Comparison of ENCODE assay signal across 8 cellular contexts in the genomic region with DNA sequence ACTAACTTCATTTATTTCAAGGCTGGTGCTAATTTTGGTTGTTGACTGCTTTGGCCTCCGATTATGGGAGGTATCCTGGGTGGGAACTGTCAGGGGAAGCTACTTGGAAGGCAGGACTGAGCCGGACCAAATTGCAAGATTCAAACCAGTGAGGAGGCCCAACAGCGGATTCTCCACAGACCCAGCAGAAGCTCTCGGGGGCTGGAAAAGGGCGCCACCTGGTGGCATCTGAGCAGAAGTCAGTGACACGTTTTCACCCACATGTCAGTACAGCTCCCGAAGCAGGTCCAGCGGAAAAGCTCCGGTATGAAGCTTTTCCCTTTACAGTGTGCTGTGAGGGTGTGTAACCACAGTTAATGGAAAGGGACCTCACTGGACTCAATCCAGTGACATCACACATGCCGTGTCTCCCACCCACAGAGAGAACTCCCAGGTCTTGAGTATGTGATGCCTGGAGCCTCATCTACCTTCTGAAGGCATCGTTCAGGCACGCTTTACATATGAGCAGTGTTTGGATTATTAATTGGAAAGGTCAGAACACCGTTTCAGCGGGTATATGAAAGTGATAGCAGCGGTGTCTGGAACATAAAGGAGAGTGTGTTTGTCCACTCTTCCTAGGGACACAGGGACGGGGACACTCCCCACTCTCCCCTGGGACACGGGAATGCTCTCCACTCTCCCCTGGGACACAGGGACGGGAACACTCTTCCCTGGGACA. TPM values are rescaled to one million over a fixed set of nuclear protein-coding genes. Genes with fewer than 3 reads are reported as not detected.
DNase-seq lines count a peak whose midpoint lies in the region; ATAC-seq and TF ChIP-seq lines count a peak whose summit lies in the region.

No MANE protein-coding gene starts in this region.

- H3K4me1 ChIP-seq in neuronal stem cell (ENCODE audit: control insufficient read depth in 2 of 2, insufficient read depth in 1 of 2, low read depth in 1 of 2, low read length in 2 of 2) = peaks cover 0 to 5% of the 10 kb centered on the region in 2 donors

- no peaks in the 10 kb centered on the region for H3K36me3 ChIP-seq in neuronal stem cell (replicated peaks in 1 of 2; ENCODE audit: control insufficient read depth in 2 of 2, insufficient read depth in 2 of 2, low read length in 2 of 2)

- no CpG with 5 or more reads among the region's 18 CpGs for WGBS in neuronal stem cell (ENCODE audit: extremely low coverage in 2 of 2, insufficient read length in 2 of 2, insufficient replicate concordance in 1 of 2), 2 donors

- H3K36me3 Mint-ChIP-seq in activated T-cell treated with anti-CD3 and anti-CD28 coated beads, Interleukin-2, amount 50 U/mL, for 72 hours (ENCODE audit: insufficient read depth in 2 of 2) = peaks cover 16% of the 10 kb centered on the region in 2 donors

- no peak overlapping the region for H3K23ac ChIP-seq in neuronal stem cell (ENCODE audit: low read depth, low read length, poor library complexity)

- H2BK12ac ChIP-seq in neuronal stem cell (ENCODE audit: low read length) = peak overlapping the region; percentile 16

- no peak overlapping the region for H3K4me3 Mint-ChIP-seq in activated T-cell treated with anti-CD3 and anti-CD28 coated beads, Interleukin-2, amount 50 U/mL, for 72 hours

- H2BK120ac ChIP-seq in neuronal stem cell (ENCODE audit: low read depth, low read length) = peak overlapping the region; percentile 11

- H4K91ac ChIP-seq in neuronal stem cell (ENCODE audit: low read depth, low read length, poor library complexity) = no peak overlapping the region

- no peak overlapping the region for H3K9ac ChIP-seq in neuronal stem cell (ENCODE audit: low read depth, low read length, poor library complexity)

- peaks cover 23 to 71% (median 49%) of the 10 kb centered on the region in 3 experiments for H3K27me3 ChIP-seq in neuronal stem cell (ENCODE audit: control insufficient read depth in 3 of 3, insufficient read depth in 3 of 3, low read depth in 1 of 3, low read length in 3 of 3)

- DNase-seq in LNCaP clone FGC (ENCODE audit: low read depth) (no peak), RKO (ENCODE audit: low spot score) (peak; percentile 84), fibroblast of the aortic adventitia (ENCODE audit: low read depth) (peak; percentile 88), neuronal stem cell (ENCODE audit: low spot score) (peak; percentile 81), substantia nigra (lab: John Stamatoyannopoulos, UW) (peak in 43 of 49 donors; percentile 6 to 87 (median 65))
- DNase-seq in activated T-cell treated with anti-CD3 and anti-CD28 coated beads, Interleukin-2, amount 50 U/mL, for 72 hours = peak; percentile 78 to 83

- H3K4me2 ChIP-seq in neuronal stem cell (ENCODE audit: insufficient read depth, low read length, poor library complexity, severe bottlenecking) = no peak overlapping the region

- peaks cover 13% of the 10 kb centered on the region for H3K4me1 Mint-ChIP-seq in activated T-cell treated with anti-CD3 and anti-CD28 coated beads, Interleukin-2, amount 50 U/mL, for 72 hours (ENCODE audit: low read depth)

- H2AFZ ChIP-seq in neuronal stem cell (ENCODE audit: low read length) = no peak overlapping the region

- peaks cover 55% of the 10 kb centered on the region for H3K27me3 Mint-ChIP-seq in activated T-cell treated with anti-CD3 and anti-CD28 coated beads, Interleukin-2, amount 50 U/mL, for 72 hours (ENCODE audit: low read depth)

- no peaks in the 10 kb centered on the region for H3K79me1 ChIP-seq in neuronal stem cell (ENCODE audit: low read depth, low read length)

- no peak overlapping the region for H3K4ac ChIP-seq in neuronal stem cell (ENCODE audit: low read length)

- ATAC-seq in activated T-cell treated with anti-CD3 and anti-CD28 coated beads, Interleukin-2, amount 50 U/mL, for 72 hours (replicated peaks in 1 of 2) = peak; percentile 76 to 86
- ATAC-seq in GM19467 (IDR thresholded peaks at IDR 0.05; ENCODE audit: unreplicated experiment) = no peak

- no peak overlapping the region for H3K27ac Mint-ChIP-seq in activated T-cell treated with anti-CD3 and anti-CD28 coated beads, Interleukin-2, amount 50 U/mL, for 72 hours

- TF ChIP-seq CTCF in GM12875 (IDR thresholded peaks at IDR 0.05; ENCODE audit: borderline replicate concordance, insufficient read depth, low read depth, low read length) (peak; percentile 85), LNCaP clone FGC (IDR thresholded peaks at IDR 0.05; ENCODE audit: control insufficient read depth, extremely low read depth, insufficient read depth) (peak; percentile 90), fibroblast of the aortic adventitia (IDR thresholded peaks at IDR 0.05; ENCODE audit: insufficient read depth, low read length) (peak; percentile 91)

- no peak overlapping the region for H3K14ac ChIP-seq in neuronal stem cell (ENCODE audit: low read length)

- peaks cover 28 to 31% of the 10 kb centered on the region in 2 donors for H3K9me3 ChIP-seq in neuronal stem cell (replicated peaks in 1 of 2; ENCODE audit: control insufficient read depth in 2 of 2, insufficient read depth in 1 of 2, low read depth in 1 of 2, low read length in 2 of 2)

- no peak overlapping the region for H2BK5ac ChIP-seq in neuronal stem cell (ENCODE audit: low read length)

- peaks cover 0 to 6% of the 10 kb centered on the region in 2 donors for H3K9me3 Mint-ChIP-seq in activated T-cell treated with anti-CD3 and anti-CD28 coated beads, Interleukin-2, amount 50 U/mL, for 72 hours

- H3K18ac ChIP-seq in neuronal stem cell (ENCODE audit: low read length) = no peak overlapping the region

- no peak overlapping the region for H2AK5ac ChIP-seq in neuronal stem cell (ENCODE audit: low read depth, low read length)

- H4K8ac ChIP-seq in neuronal stem cell (ENCODE audit: low read depth, low read length) = no peak overlapping the region

- H3K27ac ChIP-seq in neuronal stem cell (replicated peaks; ENCODE audit: low read length) (no peak overlapping the region), substantia nigra (ENCODE audit: low read depth, low read length, poor library complexity, severe bottlenecking) (no peak overlapping the region)

- H3K4me3 ChIP-seq in GM12875 (ENCODE audit: low read depth, low read length) (no peak overlapping the region), LNCaP clone FGC (ENCODE audit: low read depth, low read length) (no peak overlapping the region), fibroblast of the aortic adventitia (ENCODE audit: low read depth, low read length) (no peak overlapping the region), neuronal stem cell (ENCODE audit: low read length in 2 of 2) (no peak overlapping the region)

- peak overlapping the region; percentile 3 for H2BK15ac ChIP-seq in neuronal stem cell (ENCODE audit: low read length)

RNA-seq across cellular contexts. Expression of a gene that starts 3.6 kb away (rescaled TPM):
- total RNA-seq in activated T-cell treated with anti-CD3 and anti-CD28 coated beads, Interleukin-2, amount 50 U/mL, for 72 hours = not detected
- total RNA-seq in fibroblast of the aortic adventitia (ENCODE audit: low replicate concordance) = not detected in 2 replicates
- 0.14 TPM for polyA plus RNA-seq in neuronal stem cell (2013, experiment 1 of 2)
- 0.11 TPM for polyA plus RNA-seq in neuronal stem cell (2013, experiment 2 of 2)

RNA-seq across cellular contexts. Expression of a gene that starts 4.6 kb away (rescaled TPM):
- not detected for total RNA-seq in activated T-cell treated with anti-CD3 and anti-CD28 coated beads, Interleukin-2, amount 50 U/mL, for 72 hours
- total RNA-seq in fibroblast of the aortic adventitia (ENCODE audit: low replicate concordance) = not detected in 2 replicates
- polyA plus RNA-seq in neuronal stem cell (2013, experiment 1 of 2) = 0.46 TPM
- 0.55 TPM for polyA plus RNA-seq in neuronal stem cell (2013, experiment 2 of 2)
